8 cellular contexts compared by ENCODE assay signal in genomic region chr16:12780467-12780866, GRCh38.
"Had no signal": no experiment of that assay in that cellular context is flagged by ENCODE, and none has a peak within 500 bp of the region (broad histone marks: within the 10 kb centered on the region; RNA-seq: fewer than 3 reads in every experiment).

No MANE protein-coding gene starts in this region.

- H3K4me3 Mint-ChIP-seq: GM23338, H9 had no signal

- H3K4me3 ChIP-seq: GM23338, K562 had no signal

- H3K9me3 Mint-ChIP-seq: GM23338, H9 had no signal

- H3K4me2 ChIP-seq: GM23338 had no signal

- H2AFZ ChIP-seq: GM23338 had no signal

- H3K27ac ChIP-seq: HL-60 had no signal

- DNase-seq: H9, HCEC 1CT, IMR-90 had no signal

- ATAC-seq: GM23338, K562 had no signal

- H3K27ac Mint-ChIP-seq: GM23338 had no signal

- H3K4me1 Mint-ChIP-seq: GM23338, H9 had no signal

- FAIRE-seq: H1, H54, K562 had no signal
